1 cellular context compared by ENCODE assay signal in genomic region chr21:39347537-39347936, GRCh38.
TF ChIP-seq lines count a peak whose summit lies in the region.

No MANE protein-coding gene starts in this region.

TF ChIP-seq in GM23338, 12 proteins besides CTCF, POLR2A, EP300 and RAD21 (continued from another document):
- no peak for TF ChIP-seq ZNF462 (CRISPR knock-in tag; IDR thresholded peaks at IDR 0.05)
- no peak for TF ChIP-seq CREB1 (CRISPR knock-in tag; IDR thresholded peaks at IDR 0.05; ENCODE audit: low read depth)
- TF ChIP-seq ETS1 (IDR thresholded peaks at IDR 0.05): no peak
